16 cellular contexts compared by ENCODE assay signal in genomic region chr3:131616719-131617118, GRCh38.
DNase-seq lines count a peak whose midpoint lies in the region; ATAC-seq and TF ChIP-seq lines count a peak whose summit lies in the region.
"Had no signal": no experiment of that assay in that cellular context is flagged by ENCODE, and none has a peak within 500 bp of the region (broad histone marks: within the 10 kb centered on the region; RNA-seq: fewer than 3 reads in every experiment).

No MANE protein-coding gene starts in this region.

- H3K4me1 ChIP-seq in heart left ventricle (peaks cover 0 to 10% (median 0%) of the 10 kb centered on the region in 12 donors), right atrium auricular region (no peaks in the 10 kb centered on the region)
- H3K4me1 ChIP-seq: A549, Caco-2 had no signal

- 49 to 62% (median 60%) methylated on average over 3 of the region's 3 CpGs for WGBS in heart left ventricle, 4 donors

- H3K27me3 ChIP-seq in heart left ventricle, result no peaks in the 10 kb centered on the region
- H3K27me3 ChIP-seq in right atrium auricular region, result no peaks in the 10 kb centered on the region

- H3K36me3 ChIP-seq in heart left ventricle (no peaks in the 10 kb centered on the region), right atrium auricular region (no peaks in the 10 kb centered on the region)

- intact Hi-C loops in heart left ventricle (cut with DNase I) (no loop called here), left ventricle myocardium superior (cut with micrococcal nuclease) (no loop called here)

- H3K9me3 ChIP-seq in heart left ventricle (no peaks in the 10 kb centered on the region), right atrium auricular region (no peaks in the 10 kb centered on the region)
- H3K9me3 ChIP-seq: A549, Caco-2 had no signal

- POLR2A ChIA-PET in HEK293T (lab: Yijun Ruan, JAX), result no interaction called here

- DNase-seq in NCI-H82 (lab: John Stamatoyannopoulos, UW) (peak; percentile 59), NCI-H82 treated with DMSO at 0.1 percent for 48 hours (lab: John Stamatoyannopoulos, UW; ENCODE audit: unreplicated experiment) (no peak), heart left ventricle (peak in 1 of 5 donors; percentile 30), right atrium auricular region (ENCODE audit: low spot score) (no peak), left ventricle myocardium superior (no peak), HEK293T (ENCODE audit: extremely low spot score) (no peak)
- DNase-seq: AML-193; Caco-2; CD4-positive, alpha-beta T cell; GOT3; H7 had no signal

- ATAC-seq in heart left ventricle (peak; percentile 89 to 94 (median 90)), left ventricle myocardium superior (peak; percentile 84), GM19397 (IDR thresholded peaks at IDR 0.05; ENCODE audit: unreplicated experiment) (no peak)
- ATAC-seq: A549, HCT116 had no signal

- TF ChIP-seq CTCF in heart left ventricle (IDR thresholded peaks at IDR 0.05) (no peak), right atrium auricular region (IDR thresholded peaks at IDR 0.05) (no peak)

- H3K27ac ChIP-seq in heart left ventricle (no peak overlapping the region), right atrium auricular region (no peak overlapping the region)
- H3K27ac ChIP-seq: 22Rv1, A549, C4-2B had no signal

- no peak overlapping the region for H3K4me3 ChIP-seq in heart left ventricle
- no peak overlapping the region for H3K4me3 ChIP-seq in right atrium auricular region
- H3K4me3 ChIP-seq: A549 had no signal

- TF ChIP-seq POLR2A in heart left ventricle (IDR thresholded peaks at IDR 0.05), result no peak

- CTCF ChIA-PET in HEK293T (lab: Yijun Ruan, JAX), result no interaction called here

TF ChIP-seq in HEK293T, 16 proteins besides CTCF, POLR2A, EP300 and RAD21:
- no peak for TF ChIP-seq CTBP1 (IDR thresholded peaks at IDR 0.05; ENCODE audit: borderline replicate concordance)
